In the genomic region with DNA sequence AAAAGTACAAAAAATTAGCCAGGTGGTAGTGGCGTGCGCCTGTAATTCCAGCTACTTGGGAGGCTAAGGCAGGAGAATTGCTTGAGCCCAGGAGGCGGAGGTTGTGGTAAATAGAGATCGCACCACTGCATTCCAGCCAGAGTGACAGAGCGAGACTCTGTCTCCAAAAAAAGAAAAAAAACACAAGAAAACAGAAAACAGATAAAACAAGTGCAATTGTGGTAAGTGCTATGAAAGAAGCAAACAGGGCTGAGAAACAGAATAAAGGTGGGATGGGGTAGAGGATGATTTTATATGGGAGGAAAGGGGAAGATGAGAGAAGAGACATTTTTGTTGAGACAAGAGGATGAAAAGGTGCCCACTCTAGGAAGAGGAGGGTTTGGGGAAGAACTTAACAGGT, we compare ENCODE assay signal across 27 cellular contexts. TPM values are rescaled to one million over a fixed set of nuclear protein-coding genes. Genes with fewer than 3 reads are reported as not detected.
DNase-seq lines count a peak whose midpoint lies in the region; ATAC-seq, FAIRE-seq and TF ChIP-seq lines count a peak whose summit lies in the region.
"Had no signal": no experiment of that assay in that cellular context is flagged by ENCODE, and none has a peak within 500 bp of the region (broad histone marks: within the 10 kb centered on the region; RNA-seq: fewer than 3 reads in every experiment).

No MANE protein-coding gene starts in this region.

- H2AFZ ChIP-seq in K562 (ENCODE audit: low read depth, low read length), result no peak overlapping the region

- POLR2A ChIA-PET in K562 (lab: Yijun Ruan, JAX), result no interaction called here

- DNase-seq in K562 (ENCODE audit: extremely low read depth in 1 of 4, low spot score in 3 of 4) (no peak), chondrocyte (ENCODE audit: low spot score) (peak; percentile 10), progenitor cell of endocrine pancreas (ENCODE audit: low spot score, unreplicated experiment) (no peak), MG63 (no peak), vagina (ENCODE audit: extremely low spot score in 2 of 2) (no peak)
- DNase-seq: 8988T; ACHN; BE2C; C1 segment of cervical spinal cord; CD4-positive, alpha-beta memory T cell; CD4-positive, CD25-positive, alpha-beta regulatory T cell; CD8-positive, alpha-beta memory T cell; COR-L47; DMS 273 treated with DMSO at 0.1 percent for 48 hours; DMS153; DMS53; DMS79; DND-41; EL; GDM1 had no signal

- TF ChIP-seq EP300 in K562 (IDR thresholded peaks at IDR 0.05; ENCODE audit: low read length), result no peak

- CTCF ChIA-PET in K562 (lab: Yijun Ruan, JAX; ENCODE audit: low intra/inter-chr PET ratio), result no interaction called here

- H3K27me3 ChIP-seq in K562 (ENCODE audit: control insufficient read depth in 2 of 2, insufficient read depth in 2 of 2, low read length in 2 of 2) (peaks cover 21 to 69% of the 10 kb centered on the region in 2 experiments), MG63 (no peaks in the 10 kb centered on the region), vagina (no peaks in the 10 kb centered on the region)
- H3K27me3 ChIP-seq: BE2C had no signal

- no peak overlapping the region for H3K9ac ChIP-seq in K562 (ENCODE audit: insufficient read depth in 1 of 2, low read depth in 2 of 2, low read length in 2 of 2)
- H3K9ac ChIP-seq: BLaER1 had no signal

- H3K4me1 Mint-ChIP-seq in chondrocyte (ENCODE audit: low read depth) (peaks cover under 1% of the 10 kb centered on the region), progenitor cell of endocrine pancreas (ENCODE audit: low read depth) (peaks cover 11% of the 10 kb centered on the region)

- TF ChIP-seq RAD21 in K562 (CRISPR knock-in tag; conservative IDR thresholded peaks at IDR 0.05 in 1 of 2, IDR thresholded peaks at IDR 0.05 in 1 of 2), result no peak

- in situ Hi-C loops in K562 (cut with MboI), result no loop called here

- FAIRE-seq in K562 (lab: Jason Lieb, UNC), result no peak
- FAIRE-seq: A204.1, GM12878, GM12892, GM18507 had no signal

- H3K27ac Mint-ChIP-seq in chondrocyte (ENCODE audit: unreplicated experiment) (no peak overlapping the region), progenitor cell of endocrine pancreas (peak overlapping the region; percentile 73)
- H3K27ac Mint-ChIP-seq: CD14-positive monocyte; CD4-positive, CD25-positive, alpha-beta regulatory T cell; CD8-positive, alpha-beta memory T cell had no signal

- no TSS peak for BruUV-seq in K562 (replicated peaks; lab: Mats Ljungman, UMichigan)

- no peak for ATAC-seq in K562
- ATAC-seq: GM12878 had no signal

- peaks cover 0 to under 1% of the 10 kb centered on the region in 2 experiments; a peak in 1 of 5 replicates for H3K4me1 ChIP-seq in K562 (replicated peaks in 1 of 2; ENCODE audit: control insufficient read depth in 2 of 2, insufficient read depth in 2 of 2, low read length in 2 of 2)
- H3K4me1 ChIP-seq in vagina, result peaks cover 17% of the 10 kb centered on the region
- H3K4me1 ChIP-seq: BE2C had no signal

- H3K9me1 ChIP-seq in K562 (ENCODE audit: control insufficient read depth, insufficient read depth, low read length), result no peaks in the 10 kb centered on the region

- TF ChIP-seq POLR2A in K562 (conservative IDR thresholded peaks at IDR 0.05) (no peak), vagina (IDR thresholded peaks at IDR 0.05) (no peak)

- H3K9me3 Mint-ChIP-seq in chondrocyte (ENCODE audit: low read depth) (no peaks in the 10 kb centered on the region), progenitor cell of endocrine pancreas (ENCODE audit: low read depth) (peaks cover 9% of the 10 kb centered on the region)

- H3K27me3 Mint-ChIP-seq in chondrocyte (ENCODE audit: low read depth) (peaks cover 2% of the 10 kb centered on the region), progenitor cell of endocrine pancreas (peaks cover 9% of the 10 kb centered on the region)

- 0 out of 2 replicates have a peak, but pooled peaks cover 3% of the 10 kb centered on the region for H4K20me1 ChIP-seq in K562 (replicated peaks; ENCODE audit: control insufficient read depth, insufficient read depth, low read length)
- H4K20me1 ChIP-seq: BLaER1 had no signal

- H3K4me3 ChIP-seq in K562 (no peak overlapping the region), MG63 (no peak overlapping the region), vagina (no peak overlapping the region)
- H3K4me3 ChIP-seq: BLaER1, GM12878 had no signal

- H3K27ac ChIP-seq in K562 (ENCODE audit: extremely low read depth, low read depth, low read length) (no peak overlapping the region), vagina (no peak overlapping the region)
- H3K27ac ChIP-seq: BLaER1 had no signal

- no peak overlapping the region for H3K4me2 ChIP-seq in K562 (ENCODE audit: insufficient read depth, low read length)
- H3K4me2 ChIP-seq: BLaER1 had no signal

- no peak for TF ChIP-seq CTCF in K562 (IDR thresholded peaks at IDR 0.05 in 2 of 3, conservative IDR thresholded peaks at IDR 0.05 in 1 of 3; ENCODE audit: insufficient read depth in 2 of 3, low read depth in 1 of 3, low read length in 3 of 3)
- no peak for TF ChIP-seq CTCF in chondrocyte (IDR thresholded peaks at IDR 0.05)
- no peak for TF ChIP-seq CTCF in progenitor cell of endocrine pancreas (IDR thresholded peaks at IDR 0.05; ENCODE audit: unreplicated experiment)
- no peak for TF ChIP-seq CTCF in vagina (IDR thresholded peaks at IDR 0.05)

- intact Hi-C loops in K562 (cut with micrococcal nuclease), result no loop called here
- intact Hi-C loops in vagina (cut with DNase I), result no loop called here

- H3K79me2 ChIP-seq in K562 (ENCODE audit: control insufficient read depth, insufficient read depth, low read length), result no peaks in the 10 kb centered on the region

- H3K9me3 ChIP-seq in K562 (replicated peaks; ENCODE audit: control insufficient read depth, insufficient read depth, low read depth, low read length) (no peaks in the 10 kb centered on the region), MG63 (no peaks in the 10 kb centered on the region), vagina (no peaks in the 10 kb centered on the region)
- H3K9me3 ChIP-seq: BE2C had no signal

- H3K4me3 Mint-ChIP-seq in chondrocyte (ENCODE audit: unreplicated experiment) (no peak overlapping the region), progenitor cell of endocrine pancreas (ENCODE audit: low read depth) (no peak overlapping the region)
- H3K4me3 Mint-ChIP-seq: CD4-positive, CD25-positive, alpha-beta regulatory T cell had no signal

- 3% methylated on average over 5 of the region's 5 CpGs for WGBS in K562 (ENCODE audit: insufficient coverage, low coverage, missing lambda C conversion rate)

- H3K36me3 ChIP-seq in K562 (ENCODE audit: control insufficient read depth, insufficient read depth, low read length) (no peaks in the 10 kb centered on the region), MG63 (no peaks in the 10 kb centered on the region), vagina (no peaks in the 10 kb centered on the region)
- H3K36me3 ChIP-seq: BE2C, BLaER1 had no signal

- H3K36me3 Mint-ChIP-seq in chondrocyte (ENCODE audit: low read depth) (no peaks in the 10 kb centered on the region), progenitor cell of endocrine pancreas (ENCODE audit: insufficient read depth) (peaks cover 2% of the 10 kb centered on the region)
- H3K36me3 Mint-ChIP-seq: CD14-positive monocyte; CD4-positive, CD25-positive, alpha-beta regulatory T cell had no signal

TF ChIP-seq in K562, 482 proteins besides CTCF, POLR2A, EP300 and RAD21 (continues in another document):
- TF ChIP-seq SMARCC2 (IDR thresholded peaks at IDR 0.05; ENCODE audit: low read depth), result no peak
- TF ChIP-seq HDAC1 (IDR thresholded peaks at IDR 0.05), result 0 out of 4 replicates have a peak, but pooled peaks of 1 of the 2 experiments have one; percentile 50
- TF ChIP-seq, protein P1, sequence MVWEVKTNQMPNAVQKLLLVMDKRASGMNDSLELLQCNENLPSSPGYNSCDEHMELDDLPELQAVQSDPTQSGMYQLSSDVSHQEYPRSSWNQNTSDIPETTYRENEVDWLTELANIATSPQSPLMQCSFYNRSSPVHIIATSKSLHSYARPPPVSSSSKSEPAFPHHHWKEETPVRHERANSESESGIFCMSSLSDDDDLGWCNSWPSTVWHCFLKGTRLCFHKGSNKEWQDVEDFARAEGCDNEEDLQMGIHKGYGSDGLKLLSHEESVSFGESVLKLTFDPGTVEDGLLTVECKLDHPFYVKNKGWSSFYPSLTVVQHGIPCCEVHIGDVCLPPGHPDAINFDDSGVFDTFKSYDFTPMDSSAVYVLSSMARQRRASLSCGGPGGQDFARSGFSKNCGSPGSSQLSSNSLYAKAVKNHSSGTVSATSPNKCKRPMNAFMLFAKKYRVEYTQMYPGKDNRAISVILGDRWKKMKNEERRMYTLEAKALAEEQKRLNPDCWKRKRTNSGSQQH (CRISPR knock-in tag; IDR thresholded peaks at IDR 0.05), result 0 out of 2 replicates have a peak, but pooled peaks have one; percentile 32

RNA-seq across cellular contexts. Expression of a gene that starts 5.0 kb away (rescaled TPM):
- total RNA-seq in K562 (2011; cell fraction: chromatin; rRNA removed; ENCODE audit: low replicate concordance), result 0.12 TPM in 1 of 2 replicates, not detected in the other
- total RNA-seq in K562 (2011; cell fraction: nucleolus; rRNA removed), result 0.13 TPM in 1 of 2 replicates, not detected in the other
- not detected in 2 replicates for total RNA-seq in K562 (2011; cell fraction: nucleoplasm; rRNA removed)
- total RNA-seq in K562 (2014; rRNA removed) (not detected in 2 replicates), K562 (2014; rRNA removed; fragmentation: Illumina TruSeq; extraction: Trizol) (not detected in 2 replicates), K562 (2015; rRNA removed; fragmentation: Illumina TruSeq; extraction: Trizol) (not detected in 2 replicates), K562 (2021) (0.25 and 0.35 TPM in 2 replicates), chondrocyte (3.6 to 9.1 TPM (median 7.6 TPM) in 3 replicates), progenitor cell of endocrine pancreas (58.2 and 61.6 TPM in 2 replicates), vagina (41.0 TPM)
- polyA plus RNA-seq in K562 (2011; rRNA removed) (0.06 and 0.11 TPM in 2 replicates), K562 (2014; fragmentation: Illumina TruSeq; extraction: Trizol) (0.03 TPM in 1 of 2 replicates, not detected in the other), K562 (2014; fragmentation: Nextera tagmentation; extraction: Ambion mirVana) (not detected), K562 (2014; rRNA removed) (0.07 TPM in 1 of 2 replicates, not detected in the other)
- 0.10 and 0.16 TPM in 2 replicates for polyA plus RNA-seq in K562 (2011; cell fraction: cytosol; rRNA removed)
- 0.13 and 0.31 TPM in 2 replicates for polyA plus RNA-seq in K562 (2011; cell fraction: nucleus; rRNA removed)
- polyA plus RNA-seq in K562 (2012), result 0.08 and 0.32 TPM in 2 replicates
- 0.11 and 0.21 TPM in 2 replicates for polyA minus RNA-seq in K562 (2011; rRNA and poly(A)+ RNA removed)
- 2.0 TPM in 1 of 2 replicates, not detected in the other for polyA minus RNA-seq in K562 (2011; cell fraction: cytosol; rRNA and poly(A)+ RNA removed)
- under 0.01 and 0.11 TPM in 2 replicates for polyA minus RNA-seq in K562 (2011; cell fraction: nucleus; rRNA and poly(A)+ RNA removed)
- total RNA-seq in MG63 (2014; rRNA removed; shearing (Covaris generic); ENCODE audit: low replicate concordance), result 0.86 and 2.1 TPM in 2 replicates
- total RNA-seq: G401 had no signal
- polyA plus RNA-seq: CD14-positive monocyte; CD4-positive, CD25-positive, alpha-beta regulatory T cell had no signal
